In the genomic region with DNA sequence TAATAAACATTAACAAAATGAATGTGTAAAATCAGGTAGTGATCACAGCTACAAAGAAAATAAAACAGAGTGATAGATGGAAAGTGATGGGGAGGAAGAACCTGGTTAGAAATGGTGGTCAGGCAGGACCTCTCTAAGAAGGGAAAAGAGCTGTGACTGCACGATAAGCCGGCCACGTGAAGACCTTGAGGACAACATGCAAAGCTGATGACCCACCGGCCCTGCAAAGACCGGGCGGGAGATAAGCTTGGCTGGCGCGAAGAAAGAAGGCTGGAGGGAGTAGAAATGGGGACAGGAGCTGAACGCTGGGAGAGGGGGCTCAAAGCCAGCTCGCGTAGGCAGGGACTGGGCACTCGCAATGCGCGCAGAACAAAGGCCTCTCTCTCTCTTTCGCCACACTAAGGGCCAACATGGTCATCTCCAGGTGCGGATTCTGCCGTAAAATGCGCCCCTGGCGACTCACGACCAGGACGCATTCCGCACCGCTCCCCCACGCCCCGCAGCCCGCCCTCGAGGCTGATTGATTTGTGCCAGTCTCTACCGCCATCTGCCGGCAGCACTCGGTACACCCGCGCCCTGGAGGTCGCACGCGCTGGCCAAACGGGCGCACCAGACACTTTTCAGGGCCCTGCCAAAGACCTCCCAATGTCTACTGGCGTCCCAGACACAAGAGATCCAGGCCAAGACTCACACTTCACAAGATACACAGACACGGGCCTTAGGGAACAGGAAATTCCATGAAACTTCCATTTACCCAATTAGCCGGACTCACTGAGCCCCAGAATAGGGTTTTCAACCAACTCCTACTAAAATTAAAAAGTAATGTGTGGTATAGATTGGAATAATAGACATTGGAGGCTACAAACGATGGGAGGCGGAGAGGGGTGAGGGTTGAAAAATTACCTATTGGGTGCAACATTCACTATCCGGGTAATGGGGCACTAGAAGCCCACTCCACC, we compare ENCODE assay signal across 8 cellular contexts. TPM values are rescaled to one million over a fixed set of nuclear protein-coding genes. Genes with fewer than 3 reads are reported as not detected.
DNase-seq lines count a peak whose midpoint lies in the region; ATAC-seq and TF ChIP-seq lines count a peak whose summit lies in the region.

No MANE protein-coding gene starts in this region.

- no peaks in the 10 kb centered on the region for H3K36me3 ChIP-seq in left ventricle myocardium inferior
- no peaks in the 10 kb centered on the region for H3K36me3 ChIP-seq in prostate gland
- no peaks in the 10 kb centered on the region for H3K36me3 ChIP-seq in urinary bladder (ENCODE audit: insufficient read depth)

- H3K9me3 ChIP-seq in left ventricle myocardium inferior (replicated peaks) (no peaks in the 10 kb centered on the region), prostate gland (no peaks in the 10 kb centered on the region)

- peak; percentile 81 for ATAC-seq in HG02610 (IDR thresholded peaks at IDR 0.05; ENCODE audit: unreplicated experiment)

- peaks cover 8% of the 10 kb centered on the region for H3K4me1 ChIP-seq in left ventricle myocardium inferior
- H3K4me1 ChIP-seq in prostate gland (replicated peaks): no peaks in the 10 kb centered on the region
- no peaks in the 10 kb centered on the region for H3K4me1 ChIP-seq in urinary bladder (ENCODE audit: insufficient read depth)

- TF ChIP-seq CTCF in left ventricle myocardium inferior (IDR thresholded peaks at IDR 0.05; ENCODE audit: borderline replicate concordance): peak; percentile 99
- peak; percentile 89 to 97 (median 94) for TF ChIP-seq CTCF in prostate gland (IDR thresholded peaks at IDR 0.05)

- H3K4me3 ChIP-seq in left ventricle myocardium inferior: peak overlapping the region; percentile 68
- peak overlapping the region; percentile 22 to 31 for H3K4me3 ChIP-seq in prostate gland
- H3K4me3 ChIP-seq in urinary bladder (ENCODE audit: low read depth, low read length): peak overlapping the region; percentile 12

- DNase-seq in NCI-H1105 (lab: John Stamatoyannopoulos, UW) (peak; percentile 91), SW 1271 (lab: John Stamatoyannopoulos, UW) (peak; percentile 34 to 69), left ventricle myocardium inferior (peak; percentile 86), prostate gland (ENCODE audit: low spot score) (peak; percentile 75)
- peak; percentile 87 for DNase-seq in activated naive CD8-positive, alpha-beta T cell treated with anti-CD3 and anti-CD28 coated beads, Interleukin-2, amount 50 U/mL, for 16 hours (ENCODE audit: low read depth, low spot score)

- WGBS in prostate gland: 9% methylated on average over 43 of the region's 43 CpGs
- 8% methylated on average over 43 of the region's 43 CpGs for WGBS in urinary bladder

- TF ChIP-seq POLR2A in GM10847 (IDR thresholded peaks at IDR 0.05; ENCODE audit: extremely low read depth, insufficient read length): peak; percentile 17
- no peak for TF ChIP-seq POLR2A in prostate gland (IDR thresholded peaks at IDR 0.05)

- H3K27ac ChIP-seq in left ventricle myocardium inferior (replicated peaks): no peak overlapping the region
- peak overlapping the region in 1 of 2 donors; percentile 2 for H3K27ac ChIP-seq in prostate gland
- H3K27ac ChIP-seq in urinary bladder (ENCODE audit: low read depth): no peak overlapping the region

- intact Hi-C loops in left ventricle myocardium inferior (cut with micrococcal nuclease): no loop called here
- intact Hi-C loops in prostate gland (cut with DNase I): loop anchor here (2.0 kb wide), 1 partner anchor 64 kb away; no protein-coding TSS in a partner anchor

- H3K27me3 ChIP-seq in left ventricle myocardium inferior (ENCODE audit: low read depth) (peaks cover 7% of the 10 kb centered on the region), prostate gland (replicated peaks; ENCODE audit: insufficient read depth) (no peaks in the 10 kb centered on the region)

RNA-seq across cellular contexts. Expression of gene DEFB132, which starts 9.4 kb away (rescaled TPM):
- total RNA-seq in left ventricle myocardium inferior (not detected), prostate gland (1 to 10 TPM; 2.2 to 3.3 TPM), urinary bladder (not detected)
- polyA plus RNA-seq in urinary bladder: 0.04 TPM

RNA-seq across cellular contexts. Expression of gene C20orf96, which starts 23.7 kb away (rescaled TPM):
- 6.6 TPM for total RNA-seq in left ventricle myocardium inferior
- 10 to 100 TPM in 1 of 2 donors, 1 to 10 TPM in 1; 4.7 to 16.1 TPM for total RNA-seq in prostate gland
- 5.0 TPM for total RNA-seq in urinary bladder
- polyA plus RNA-seq in urinary bladder: 6.4 TPM

RNA-seq across cellular contexts. Expression of gene ZCCHC3, which starts 30.5 kb away (rescaled TPM):
- total RNA-seq in left ventricle myocardium inferior (11.8 TPM), prostate gland (10 to 100 TPM; 16.3 to 27.0 TPM), urinary bladder (18.0 TPM)
- polyA plus RNA-seq in urinary bladder: 14.2 TPM

RNA-seq across cellular contexts. Expression of gene DEFB129, which starts 39.8 kb away (rescaled TPM):
- total RNA-seq in left ventricle myocardium inferior (not detected), prostate gland (not detected), urinary bladder (not detected)
- not detected for polyA plus RNA-seq in urinary bladder

RNA-seq across cellular contexts. Expression of gene SOX12, which starts 58.5 kb away (rescaled TPM):
- 12.3 TPM for total RNA-seq in left ventricle myocardium inferior
- 10 to 100 TPM; 10.7 to 21.0 TPM for total RNA-seq in prostate gland
- 3.4 TPM for total RNA-seq in urinary bladder
- 11.1 TPM for polyA plus RNA-seq in urinary bladder

Comparison
In these comparisons a context has a peak if more than half of its experiments do, and no peak if none do; other contexts are left out.
1. H3K4me3 ChIP-seq: peak in every context shown above with its lines; median percentile 68 in left ventricle myocardium inferior; 26 in prostate gland; 12 in urinary bladder.